ENCODE assay signal across 30 cellular contexts in the genomic region with DNA sequence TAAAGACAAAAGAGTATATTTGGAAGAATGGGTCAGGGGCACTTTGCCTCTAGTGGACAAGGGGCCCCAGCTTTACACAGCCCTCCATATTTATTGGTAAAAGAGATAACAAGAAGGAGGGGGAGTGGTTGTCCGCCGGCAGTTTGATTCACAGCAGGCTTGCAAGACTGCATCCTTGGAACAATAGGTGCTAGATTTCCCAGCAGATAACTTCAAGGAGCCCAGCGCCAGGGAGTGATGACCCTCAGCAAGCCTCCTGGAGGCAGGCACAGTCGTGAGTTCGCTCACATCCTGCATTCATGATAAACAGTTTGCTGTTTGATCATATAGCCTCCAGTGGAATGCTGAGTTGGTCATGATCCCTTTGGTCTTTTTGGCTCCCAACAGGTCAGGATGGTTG.
"Had no signal": no experiment of that assay in that cellular context is flagged by ENCODE, and none has a peak within 500 bp of the region (broad histone marks: within the 10 kb centered on the region; RNA-seq: fewer than 3 reads in every experiment).

No MANE protein-coding gene starts in this region.

- H3K4me3 ChIP-seq: adrenal gland, body of pancreas, heart left ventricle had no signal

- H3K36me3 Mint-ChIP-seq: activated naive CD4-positive, alpha-beta T cell treated with anti-CD3 and anti-CD28 coated beads, Interleukin-2, amount 50 U/mL, for 24 hours; activated naive CD8-positive, alpha-beta T cell treated with anti-CD3 and anti-CD28 coated beads for 36 hours had no signal

- ATAC-seq: activated CD4-positive, CD25-positive, alpha-beta regulatory T cell treated with anti-CD3 and anti-CD28 coated beads, Interleukin-2, amount 50 U/mL, for 24 hours; activated CD8-positive, alpha-beta T cell treated with anti-CD3 and anti-CD28 coated beads for 36 hours; activated naive CD8-positive, alpha-beta T cell treated with anti-CD3 and anti-CD28 coated beads, Interleukin-2, amount 50 U/mL, for 24 hours; activated T-cell treated with anti-CD3 and anti-CD28 coated beads, Interleukin-2, amount 50 U/mL, for 4 hours; activated T-helper 17 cell treated with anti-CD3 and anti-CD28 coated beads, Interleukin-2, amount 50 U/mL, for 72 hours; body of pancreas; esophagus mucosa; T-helper 17 cell had no signal

- H3K27ac ChIP-seq: adrenal gland, body of pancreas, WERI-Rb-1 had no signal

- H3K36me3 ChIP-seq: adrenal gland, heart left ventricle, WERI-Rb-1 had no signal

- H3K4me1 Mint-ChIP-seq: activated B cell treated with CpG ODN at 0.5 μM for 24 hours; activated naive CD4-positive, alpha-beta T cell treated with anti-CD3 and anti-CD28 coated beads, Interleukin-2, amount 50 U/mL, for 24 hours; activated naive CD8-positive, alpha-beta T cell treated with anti-CD3 and anti-CD28 coated beads for 36 hours; activated naive CD8-positive, alpha-beta T cell treated with anti-CD3 and anti-CD28 coated beads, Interleukin-2, amount 50 U/mL, for 24 hours; activated T-helper 17 cell treated with anti-CD3 and anti-CD28 coated beads, Interleukin-2, amount 50 U/mL, for 72 hours; T-helper 17 cell had no signal

- H3K27me3 Mint-ChIP-seq: activated CD8-positive, alpha-beta T cell treated with anti-CD3 and anti-CD28 coated beads for 36 hours; activated naive CD4-positive, alpha-beta T cell treated with anti-CD3 and anti-CD28 coated beads, Interleukin-2, amount 50 U/mL, for 24 hours; activated naive CD8-positive, alpha-beta T cell treated with anti-CD3 and anti-CD28 coated beads for 36 hours; activated T-helper 17 cell treated with anti-CD3 and anti-CD28 coated beads, Interleukin-2, amount 50 U/mL, for 72 hours had no signal

- H3K27me3 ChIP-seq: adrenal gland, body of pancreas, heart left ventricle had no signal

- H3K9me3 ChIP-seq: adrenal gland, body of pancreas, heart left ventricle had no signal

- DNase-seq: activated B cell treated with CpG ODN at 0.5 μM for 24 hours; activated CD4-positive, alpha-beta T cell treated with anti-CD3 and anti-CD28 coated beads for 48 hours; activated CD4-positive, alpha-beta T cell treated with anti-CD3 and anti-CD28 coated beads, Interleukin-2, amount 50 U/mL, for 1 hour; activated CD4-positive, alpha-beta T cell treated with anti-CD3 and anti-CD28 coated beads, Interleukin-2, amount 50 U/mL, for 48 hours; activated CD8-positive, alpha-beta memory T cell treated with anti-CD3 and anti-CD28 coated beads for 24 hours; activated CD8-positive, alpha-beta T cell treated with anti-CD3 and anti-CD28 coated beads for 36 hours; activated effector memory CD4-positive, alpha-beta T cell treated with Interleukin-2 at 50 U/mL for 16 hours; activated gamma-delta T cell treated with Interleukin-2 at 50 U/mL for 16 hours; activated naive CD4-positive, alpha-beta T cell treated with anti-CD3 and anti-CD28 coated beads for 36 hours; activated naive CD8-positive, alpha-beta T cell treated with anti-CD3 and anti-CD28 coated beads for 36 hours; activated naive CD8-positive, alpha-beta T cell treated with anti-CD3 and anti-CD28 coated beads, Interleukin-2, amount 50 U/mL, for 24 hours; activated T-cell treated with anti-CD3 and anti-CD28 coated beads, Interleukin-2, amount 50 U/mL, for 4 hours; adrenal gland; amygdala; aorta; body of pancreas; caudate nucleus; cortex of kidney; dermis blood vessel endothelial cell; effector CD8-positive, alpha-beta T cell; foreskin fibroblast; heart left ventricle; T-helper 17 cell; T1000; WERI-Rb-1 had no signal

- H3K4me3 Mint-ChIP-seq: activated B cell treated with CpG ODN at 0.5 μM for 24 hours; activated CD8-positive, alpha-beta T cell treated with anti-CD3 and anti-CD28 coated beads for 36 hours; activated naive CD4-positive, alpha-beta T cell treated with anti-CD3 and anti-CD28 coated beads for 36 hours; activated naive CD4-positive, alpha-beta T cell treated with anti-CD3 and anti-CD28 coated beads, Interleukin-2, amount 50 U/mL, for 24 hours; activated naive CD8-positive, alpha-beta T cell treated with anti-CD3 and anti-CD28 coated beads for 36 hours; activated naive CD8-positive, alpha-beta T cell treated with anti-CD3 and anti-CD28 coated beads, Interleukin-2, amount 50 U/mL, for 24 hours; activated T-cell treated with anti-CD3 and anti-CD28 coated beads, Interleukin-2, amount 50 U/mL, for 4 hours; activated T-helper 17 cell treated with anti-CD3 and anti-CD28 coated beads, Interleukin-2, amount 50 U/mL, for 72 hours; T-helper 17 cell; T-helper 2 cell treated with Interferon-gamma antibody and Interleukin-4, amounts not matched to agents 5 μg/mL and 100 μg/mL, for 36 hours had no signal

- H3K4me1 ChIP-seq: adrenal gland, body of pancreas had no signal

- H3K9me3 Mint-ChIP-seq: activated B cell treated with CpG ODN at 0.5 μM for 24 hours; activated CD8-positive, alpha-beta T cell treated with anti-CD3 and anti-CD28 coated beads for 36 hours; activated naive CD4-positive, alpha-beta T cell treated with anti-CD3 and anti-CD28 coated beads for 36 hours; activated naive CD4-positive, alpha-beta T cell treated with anti-CD3 and anti-CD28 coated beads, Interleukin-2, amount 50 U/mL, for 24 hours; activated naive CD8-positive, alpha-beta T cell treated with anti-CD3 and anti-CD28 coated beads for 36 hours; activated naive CD8-positive, alpha-beta T cell treated with anti-CD3 and anti-CD28 coated beads, Interleukin-2, amount 50 U/mL, for 24 hours; activated T-cell treated with anti-CD3 and anti-CD28 coated beads, Interleukin-2, amount 50 U/mL, for 4 hours; activated T-helper 17 cell treated with anti-CD3 and anti-CD28 coated beads, Interleukin-2, amount 50 U/mL, for 72 hours; T-helper 2 cell treated with Interferon-gamma antibody and Interleukin-4, amounts not matched to agents 5 μg/mL and 100 μg/mL, for 36 hours had no signal

- H3K27ac Mint-ChIP-seq: activated B cell treated with CpG ODN at 0.5 μM for 24 hours; activated CD8-positive, alpha-beta T cell treated with anti-CD3 and anti-CD28 coated beads for 36 hours; activated naive CD4-positive, alpha-beta T cell treated with anti-CD3 and anti-CD28 coated beads for 36 hours; activated naive CD4-positive, alpha-beta T cell treated with anti-CD3 and anti-CD28 coated beads, Interleukin-2, amount 50 U/mL, for 24 hours; activated naive CD8-positive, alpha-beta T cell treated with anti-CD3 and anti-CD28 coated beads for 36 hours; activated naive CD8-positive, alpha-beta T cell treated with anti-CD3 and anti-CD28 coated beads, Interleukin-2, amount 50 U/mL, for 24 hours; activated T-helper 17 cell treated with anti-CD3 and anti-CD28 coated beads, Interleukin-2, amount 50 U/mL, for 72 hours; T-helper 17 cell; T-helper 2 cell treated with Interferon-gamma antibody and Interleukin-4, amounts not matched to agents 5 μg/mL and 100 μg/mL, for 36 hours had no signal
